Comparison of ENCODE assay signal across 1 cellular context in genomic region chr4:102562995-102563394, GRCh38.
TF ChIP-seq lines count a peak whose summit lies in the region.

No MANE protein-coding gene starts in this region.

TF ChIP-seq in GM12878, 131 proteins besides CTCF, POLR2A, EP300 and RAD21 (continued from another document):
- TF ChIP-seq, protein P1, sequence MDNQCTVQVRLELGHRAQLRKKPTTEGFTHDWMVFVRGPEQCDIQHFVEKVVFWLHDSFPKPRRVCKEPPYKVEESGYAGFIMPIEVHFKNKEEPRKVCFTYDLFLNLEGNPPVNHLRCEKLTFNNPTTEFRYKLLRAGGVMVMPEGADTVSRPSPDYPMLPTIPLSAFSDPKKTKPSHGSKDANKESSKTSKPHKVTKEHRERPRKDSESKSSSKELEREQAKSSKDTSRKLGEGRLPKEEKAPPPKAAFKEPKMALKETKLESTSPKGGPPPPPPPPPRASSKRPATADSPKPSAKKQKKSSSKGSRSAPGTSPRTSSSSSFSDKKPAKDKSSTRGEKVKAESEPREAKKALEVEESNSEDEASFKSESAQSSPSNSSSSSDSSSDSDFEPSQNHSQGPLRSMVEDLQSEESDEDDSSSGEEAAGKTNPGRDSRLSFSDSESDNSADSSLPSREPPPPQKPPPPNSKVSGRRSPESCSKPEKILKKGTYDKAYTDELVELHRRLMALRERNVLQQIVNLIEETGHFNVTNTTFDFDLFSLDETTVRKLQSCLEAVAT (IDR thresholded peaks at IDR 0.05) = no peak
- peak; percentile 45; the same call in 1 of the 2 replicates for TF ChIP-seq JUNB (IDR thresholded peaks at IDR 0.05)
TF ChIP-seq in GM12878: peak in this region for 2.
